1 cellular context compared by ENCODE assay signal in genomic region chr9:71962328-71962727, GRCh38.
TF ChIP-seq lines count a peak whose summit lies in the region.

No MANE protein-coding gene starts in this region.

TF ChIP-seq in WTC11, 78 proteins besides CTCF, POLR2A, EP300 and RAD21 (continued from another document):
- no peak for TF ChIP-seq AR (CRISPR knock-in tag; IDR thresholded peaks at IDR 0.05)
